In genomic region chr17:12815642-12816141, GRCh38 we compare ENCODE assay signal across 11 cellular contexts. TPM values are rescaled to one million over a fixed set of nuclear protein-coding genes. Genes with fewer than 3 reads are reported as not detected.
DNase-seq lines count a peak whose midpoint lies in the region; ATAC-seq and TF ChIP-seq lines count a peak whose summit lies in the region.
"Had no signal": no experiment of that assay in that cellular context is flagged by ENCODE, and none has a peak within 500 bp of the region (broad histone marks: within the 10 kb centered on the region; RNA-seq: fewer than 3 reads in every experiment).

No MANE protein-coding gene starts in this region.

- peak overlapping the region; percentile 63 for H3K4me3 Mint-ChIP-seq in memory B cell
- no peak overlapping the region for H3K4me3 Mint-ChIP-seq in progenitor cell of endocrine pancreas (ENCODE audit: low read depth)
- H3K4me3 Mint-ChIP-seq: stimulated activated naive CD8-positive, alpha-beta T cell treated with anti-CD3 and anti-CD28 coated beads, Interleukin-15, Interleukin-2, amounts not matched to agents 100 ng/mL and 50 ng/mL, for 24 hours had no signal

- H3K9me3 Mint-ChIP-seq in memory B cell (peaks cover 2% of the 10 kb centered on the region), progenitor cell of endocrine pancreas (ENCODE audit: low read depth) (peaks cover 16% of the 10 kb centered on the region)

- H3K27me3 Mint-ChIP-seq in memory B cell (no peaks in the 10 kb centered on the region), progenitor cell of endocrine pancreas (no peaks in the 10 kb centered on the region)
- H3K27me3 Mint-ChIP-seq: stimulated activated naive CD8-positive, alpha-beta T cell treated with anti-CD3 and anti-CD28 coated beads, Interleukin-15, Interleukin-2, amounts not matched to agents 100 ng/mL and 50 ng/mL, for 24 hours had no signal

- H3K36me3 Mint-ChIP-seq in memory B cell (peaks cover 2% of the 10 kb centered on the region), progenitor cell of endocrine pancreas (ENCODE audit: insufficient read depth) (peaks cover 12% of the 10 kb centered on the region)

- peak overlapping the region; percentile 38 for H3K27ac Mint-ChIP-seq in memory B cell
- no peak overlapping the region for H3K27ac Mint-ChIP-seq in progenitor cell of endocrine pancreas
- H3K27ac Mint-ChIP-seq: stimulated activated naive CD8-positive, alpha-beta T cell treated with anti-CD3 and anti-CD28 coated beads, Interleukin-15, Interleukin-2, amounts not matched to agents 100 ng/mL and 50 ng/mL, for 24 hours had no signal

- H3K27ac ChIP-seq in substantia nigra (ENCODE audit: low read depth, low read length, poor library complexity, severe bottlenecking) = no peak overlapping the region
- H3K27ac ChIP-seq: Peyer's patch, skin epidermis had no signal

- H3K4me1 Mint-ChIP-seq in memory B cell = peaks cover 10% of the 10 kb centered on the region
- peaks cover 11% of the 10 kb centered on the region for H3K4me1 Mint-ChIP-seq in progenitor cell of endocrine pancreas (ENCODE audit: low read depth)

- peak; percentile 19 to 32 for DNase-seq in memory B cell (ENCODE audit: low spot score in 2 of 2)
- no peak for DNase-seq in progenitor cell of endocrine pancreas (ENCODE audit: low spot score, unreplicated experiment)
- no peak for DNase-seq in activated CD4-positive, CD25-positive, alpha-beta regulatory T cell treated with anti-CD3 and anti-CD28 coated beads, Interleukin-2, amount 50 U/mL, for 72 hours
- DNase-seq in NCI-H1417 (lab: John Stamatoyannopoulos, UW) = no peak
- no peak for DNase-seq in substantia nigra (lab: John Stamatoyannopoulos, UW)
- DNase-seq: Peyer's patch had no signal

- TF ChIP-seq CTCF in progenitor cell of endocrine pancreas (IDR thresholded peaks at IDR 0.05; ENCODE audit: unreplicated experiment) = no peak

- ATAC-seq in GM18873 (IDR thresholded peaks at IDR 0.05; ENCODE audit: low FRiP score, unreplicated experiment) (peak; percentile 99), GM21825 (IDR thresholded peaks at IDR 0.05; ENCODE audit: unreplicated experiment) (peak; percentile 98), HG03442 (IDR thresholded peaks at IDR 0.05; ENCODE audit: unreplicated experiment) (peak; percentile 100), memory B cell (ENCODE audit: low read depth) (peak; percentile 100)

RNA-seq across cellular contexts. Expression of gene ARHGAP44, which starts 26.4 kb away (rescaled TPM):
- total RNA-seq in progenitor cell of endocrine pancreas = 12.4 and 12.8 TPM in 2 replicates

Comparison
In these comparisons a context has a peak if more than half of its experiments do, and no peak if none do; other contexts are left out.
1. DNase-seq: peak in memory B cell (2 of 2); none in progenitor cell of endocrine pancreas (single experiment), activated CD4-positive, CD25-positive, alpha-beta regulatory T cell treated with anti-CD3 and anti-CD28 coated beads, Interleukin-2, amount 50 U/mL, for 72 hours (single experiment), NCI-H1417 (0 of 3) and substantia nigra (0 of 49).
2. Peak in every context shown above with its lines, with median percentiles within 50 percentile points of each other: ATAC-seq.